17 cellular contexts compared by ENCODE assay signal in the genomic region with DNA sequence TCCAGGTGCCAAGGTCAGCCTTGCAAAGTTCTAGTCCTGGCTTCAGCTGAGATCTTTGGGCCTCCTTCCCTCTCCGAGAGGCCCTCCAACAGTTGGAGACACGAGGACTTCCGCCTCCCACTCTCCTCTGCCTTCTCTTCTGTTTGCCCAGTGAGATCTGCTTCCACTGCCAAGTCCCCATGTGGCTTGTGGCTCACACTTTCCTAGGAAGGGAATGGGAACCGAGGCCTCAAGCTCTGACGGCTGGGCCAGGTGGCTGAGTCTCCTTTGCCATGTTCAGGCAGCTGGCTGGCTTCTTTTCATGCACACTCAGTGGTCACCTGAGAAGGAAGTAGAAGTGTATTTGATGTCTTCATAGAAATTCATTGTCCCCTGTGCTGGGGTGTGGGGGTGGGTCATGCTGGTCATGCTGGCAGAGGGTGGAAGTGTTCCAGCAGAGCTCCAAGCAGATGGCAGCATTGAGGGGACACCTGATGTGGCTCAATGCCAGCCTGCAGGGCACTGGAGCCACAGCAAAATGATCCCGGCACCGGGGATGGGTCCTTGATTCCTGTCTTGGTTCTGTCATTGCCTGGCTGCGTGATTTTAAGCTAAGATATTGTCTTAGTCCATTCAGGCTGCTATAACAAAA.
"Had no signal": no experiment of that assay in that cellular context is flagged by ENCODE, and none has a peak within 500 bp of the region (broad histone marks: within the 10 kb centered on the region; RNA-seq: fewer than 3 reads in every experiment).

No MANE protein-coding gene starts in this region.

- H3K9me3 ChIP-seq: right lobe of liver, thoracic aorta had no signal

- H3K27ac ChIP-seq: cardiac muscle cell, dorsolateral prefrontal cortex, right lobe of liver, thoracic aorta had no signal

- H3K4me3 ChIP-seq: cardiac muscle cell, dorsolateral prefrontal cortex, lung, right lobe of liver, smooth muscle cell, thoracic aorta had no signal

- H3K4me3 Mint-ChIP-seq: activated CD4-positive, alpha-beta T cell treated with anti-CD3 and anti-CD28 coated beads for 36 hours; activated naive CD8-positive, alpha-beta T cell; neural crest cell; stimulated activated effector memory CD8-positive, alpha-beta T cell treated with anti-CD3 and anti-CD28 coated beads, Interleukin-12 subunit alpha, Interleukin-12 subunit beta, amount 100 ng/mL, for 72 hours; WTC11 had no signal

- H3K4me2 ChIP-seq: smooth muscle cell had no signal

- H3K27ac Mint-ChIP-seq: activated CD4-positive, alpha-beta T cell treated with anti-CD3 and anti-CD28 coated beads for 36 hours; activated naive CD8-positive, alpha-beta T cell; stimulated activated effector memory CD8-positive, alpha-beta T cell treated with anti-CD3 and anti-CD28 coated beads, Interleukin-12 subunit alpha, Interleukin-12 subunit beta, amount 100 ng/mL, for 72 hours; WTC11 had no signal

- H3K9me3 Mint-ChIP-seq: stimulated activated effector memory CD8-positive, alpha-beta T cell treated with anti-CD3 and anti-CD28 coated beads, Interleukin-12 subunit alpha, Interleukin-12 subunit beta, amount 100 ng/mL, for 72 hours had no signal

- H3K27me3 ChIP-seq: cardiac muscle cell, right lobe of liver had no signal

- ATAC-seq: activated CD4-positive, alpha-beta T cell treated with anti-CD3 and anti-CD28 coated beads for 36 hours; left lobe of liver; right lobe of liver; stimulated activated effector memory CD8-positive, alpha-beta T cell treated with anti-CD3 and anti-CD28 coated beads, Interleukin-12 subunit alpha, Interleukin-12 subunit beta, amount 100 ng/mL, for 72 hours; WTC11 had no signal

- H3K4me1 Mint-ChIP-seq: activated CD4-positive, alpha-beta T cell treated with anti-CD3 and anti-CD28 coated beads for 36 hours; stimulated activated effector memory CD8-positive, alpha-beta T cell treated with anti-CD3 and anti-CD28 coated beads, Interleukin-12 subunit alpha, Interleukin-12 subunit beta, amount 100 ng/mL, for 72 hours had no signal

- H3K36me3 Mint-ChIP-seq: activated naive CD8-positive, alpha-beta T cell; stimulated activated effector memory CD8-positive, alpha-beta T cell treated with anti-CD3 and anti-CD28 coated beads, Interleukin-12 subunit alpha, Interleukin-12 subunit beta, amount 100 ng/mL, for 72 hours; WTC11 had no signal

- H3K36me3 ChIP-seq: cardiac muscle cell, right lobe of liver, thoracic aorta had no signal

- H3K4me1 ChIP-seq: right lobe of liver had no signal

- DNase-seq: activated CD4-positive, alpha-beta T cell treated with anti-CD3 and anti-CD28 coated beads for 36 hours; activated CD4-positive, alpha-beta T cell treated with anti-CD3 and anti-CD28 coated beads, Interleukin-2, amount 50 U/mL, for 48 hours; activated T-cell treated with anti-CD3 and anti-CD28 coated beads for 4 hours; dorsolateral prefrontal cortex; foreskin melanocyte; kidney; right lobe of liver; stimulated activated CD4-positive, alpha-beta T cell treated with anti-CD3 and anti-CD28 coated beads, Interleukin-4, amount 100 ng/mL, for 24 hours had no signal
